ENCODE assay signal across 8 cellular contexts in the genomic region with DNA sequence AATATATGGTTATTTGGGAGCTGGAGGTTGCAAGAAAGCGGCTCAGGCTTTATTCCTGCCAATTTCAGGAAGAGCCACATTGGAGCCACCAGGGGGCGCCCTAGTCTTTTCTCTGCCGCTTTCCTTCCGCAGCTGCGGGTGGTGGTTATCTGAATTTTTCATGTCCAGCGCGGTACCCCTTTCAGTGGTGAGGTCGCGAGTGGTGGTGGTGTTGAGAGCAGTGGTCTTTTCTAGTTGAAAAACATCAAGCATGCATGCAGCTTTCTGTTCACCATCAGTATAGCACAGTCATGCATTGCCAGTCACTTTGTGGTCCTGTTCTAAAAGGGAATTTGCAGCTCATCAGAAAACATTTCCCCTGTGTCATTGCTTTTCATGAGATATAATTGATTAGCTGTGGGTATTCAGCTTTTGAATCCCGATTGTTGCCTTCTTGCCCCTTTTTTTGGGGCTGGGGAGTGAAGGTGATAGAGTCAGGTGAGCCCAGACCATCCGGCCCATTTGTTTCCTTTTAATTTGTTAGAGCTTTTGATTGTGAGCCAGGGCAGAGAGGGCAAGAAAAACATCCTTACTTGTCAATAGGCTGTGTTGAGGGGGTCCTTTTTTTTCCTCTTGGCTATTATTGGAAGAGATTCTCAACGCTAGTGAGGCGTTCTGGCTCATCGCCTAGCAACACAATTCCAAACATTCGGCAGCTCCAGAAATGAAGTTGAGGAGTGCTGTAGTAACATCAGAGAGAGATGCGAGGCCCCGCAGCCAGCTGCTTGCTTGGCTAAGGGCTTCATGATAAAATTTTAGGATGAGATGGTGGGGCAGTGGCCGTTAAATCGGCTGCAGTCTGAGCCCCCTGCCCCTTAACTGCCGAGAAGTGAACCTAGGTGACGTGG.
DNase-seq lines count a peak whose midpoint lies in the region; ATAC-seq and TF ChIP-seq lines count a peak whose summit lies in the region.

No MANE protein-coding gene starts in this region.

- DNase-seq in A172 (ENCODE audit: low spot score) (peak; percentile 43), GM13976 (ENCODE audit: low spot score) (peak; percentile 71), NCI-H446 (lab: John Stamatoyannopoulos, UW) (peak; percentile 63 to 79), dorsolateral prefrontal cortex (peak; percentile 55 to 81 (median 68)), lung microvascular endothelial cell (ENCODE audit: low read depth in 2 of 2) (peak; percentile 69 to 76)
- peak; percentile 43 to 48 for DNase-seq in activated CD4-positive, alpha-beta T cell treated with anti-CD3 and anti-CD28 coated beads, Interleukin-2, amount 50 U/mL, for 24 hours (ENCODE audit: low read depth in 1 of 2, low spot score in 1 of 2)
- peak; percentile 29 for DNase-seq in stimulated activated CD8-positive, alpha-beta memory T cell treated with anti-CD3 and anti-CD28 coated beads, Interleukin-12 subunit alpha, Interleukin-12 subunit beta, amount 100 ng/mL, for 4 hours (ENCODE audit: low read depth)

- ATAC-seq in HG02973 (IDR thresholded peaks at IDR 0.05; ENCODE audit: unreplicated experiment), result no peak

- peak overlapping the region in 50 of 59 donors; percentile 14 to 87 (median 68) for H3K27ac ChIP-seq in dorsolateral prefrontal cortex

- peak; percentile 68 for TF ChIP-seq CTCF in GM13976 (IDR thresholded peaks at IDR 0.05; ENCODE audit: borderline replicate concordance, control extremely low read depth, extremely low read depth, insufficient read depth, missing control alignments)
- peak; percentile 87 to 99 (median 95) for TF ChIP-seq CTCF in dorsolateral prefrontal cortex (IDR thresholded peaks at IDR 0.05 in 54 of 56, conservative IDR thresholded peaks at IDR 0.05 in 2 of 56; ENCODE audit: low read depth in 1 of 56, partially characterized antibody in 56 of 56)

- in situ Hi-C loops in GM13976 (cut with MboI; ENCODE audit: low sequenced_read_pairs, unreplicated experiment), result no loop called here

- intact Hi-C loops in dorsolateral prefrontal cortex (cut with DNase I), result loop anchor here (5.0 to 10.0 kb wide), 7 partner anchors 129 to 1359 kb away; no protein-coding TSS in a partner anchor

- peak overlapping the region in 52 of 59 donors; percentile 1 to 60 (median 38) for H3K4me3 ChIP-seq in dorsolateral prefrontal cortex

- no peaks in the 10 kb centered on the region for H3K27me3 ChIP-seq in dorsolateral prefrontal cortex
